2 cellular contexts compared by ENCODE assay signal in the genomic region with DNA sequence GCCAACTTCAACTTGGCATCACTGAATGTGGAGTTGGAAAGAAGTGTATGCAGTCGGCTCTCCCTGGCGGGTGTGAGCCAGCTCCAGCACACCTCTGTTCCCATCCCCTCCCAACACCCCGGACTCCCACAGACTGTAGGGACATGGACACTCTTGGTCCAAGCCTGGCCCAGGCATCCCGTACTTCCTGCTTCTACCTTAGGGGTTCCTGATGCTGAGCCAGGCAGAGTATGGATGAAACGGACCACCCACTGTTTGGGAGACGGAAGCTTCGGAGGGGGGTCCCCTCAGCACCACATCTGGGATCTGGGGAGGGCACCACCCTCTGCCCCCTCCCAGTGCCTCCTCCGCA.
TF ChIP-seq lines count a peak whose summit lies in the region.

No MANE protein-coding gene starts in this region.

TF ChIP-seq in GM23338, 12 proteins besides CTCF, POLR2A, EP300 and RAD21 (continues in another document):
- TF ChIP-seq NANOG (IDR thresholded peaks at IDR 0.05; ENCODE audit: borderline replicate concordance): no peak
- no peak for TF ChIP-seq CREB1 (CRISPR knock-in tag; IDR thresholded peaks at IDR 0.05; ENCODE audit: low read depth)
- no peak for TF ChIP-seq EZH2 (IDR thresholded peaks at IDR 0.05; ENCODE audit: low read depth, unreplicated experiment)
- TF ChIP-seq REST (IDR thresholded peaks at IDR 0.05; ENCODE audit: unreplicated experiment): no peak
- TF ChIP-seq POLR2AphosphoS5 (IDR thresholded peaks at IDR 0.05; ENCODE audit: low read depth): no peak
- no peak for TF ChIP-seq EZH2phosphoT487 (IDR thresholded peaks at IDR 0.05; ENCODE audit: unreplicated experiment)
- TF ChIP-seq ZNF331 (CRISPR knock-in tag; IDR thresholded peaks at IDR 0.05; ENCODE audit: low read depth): no peak
- TF ChIP-seq, protein P1, sequence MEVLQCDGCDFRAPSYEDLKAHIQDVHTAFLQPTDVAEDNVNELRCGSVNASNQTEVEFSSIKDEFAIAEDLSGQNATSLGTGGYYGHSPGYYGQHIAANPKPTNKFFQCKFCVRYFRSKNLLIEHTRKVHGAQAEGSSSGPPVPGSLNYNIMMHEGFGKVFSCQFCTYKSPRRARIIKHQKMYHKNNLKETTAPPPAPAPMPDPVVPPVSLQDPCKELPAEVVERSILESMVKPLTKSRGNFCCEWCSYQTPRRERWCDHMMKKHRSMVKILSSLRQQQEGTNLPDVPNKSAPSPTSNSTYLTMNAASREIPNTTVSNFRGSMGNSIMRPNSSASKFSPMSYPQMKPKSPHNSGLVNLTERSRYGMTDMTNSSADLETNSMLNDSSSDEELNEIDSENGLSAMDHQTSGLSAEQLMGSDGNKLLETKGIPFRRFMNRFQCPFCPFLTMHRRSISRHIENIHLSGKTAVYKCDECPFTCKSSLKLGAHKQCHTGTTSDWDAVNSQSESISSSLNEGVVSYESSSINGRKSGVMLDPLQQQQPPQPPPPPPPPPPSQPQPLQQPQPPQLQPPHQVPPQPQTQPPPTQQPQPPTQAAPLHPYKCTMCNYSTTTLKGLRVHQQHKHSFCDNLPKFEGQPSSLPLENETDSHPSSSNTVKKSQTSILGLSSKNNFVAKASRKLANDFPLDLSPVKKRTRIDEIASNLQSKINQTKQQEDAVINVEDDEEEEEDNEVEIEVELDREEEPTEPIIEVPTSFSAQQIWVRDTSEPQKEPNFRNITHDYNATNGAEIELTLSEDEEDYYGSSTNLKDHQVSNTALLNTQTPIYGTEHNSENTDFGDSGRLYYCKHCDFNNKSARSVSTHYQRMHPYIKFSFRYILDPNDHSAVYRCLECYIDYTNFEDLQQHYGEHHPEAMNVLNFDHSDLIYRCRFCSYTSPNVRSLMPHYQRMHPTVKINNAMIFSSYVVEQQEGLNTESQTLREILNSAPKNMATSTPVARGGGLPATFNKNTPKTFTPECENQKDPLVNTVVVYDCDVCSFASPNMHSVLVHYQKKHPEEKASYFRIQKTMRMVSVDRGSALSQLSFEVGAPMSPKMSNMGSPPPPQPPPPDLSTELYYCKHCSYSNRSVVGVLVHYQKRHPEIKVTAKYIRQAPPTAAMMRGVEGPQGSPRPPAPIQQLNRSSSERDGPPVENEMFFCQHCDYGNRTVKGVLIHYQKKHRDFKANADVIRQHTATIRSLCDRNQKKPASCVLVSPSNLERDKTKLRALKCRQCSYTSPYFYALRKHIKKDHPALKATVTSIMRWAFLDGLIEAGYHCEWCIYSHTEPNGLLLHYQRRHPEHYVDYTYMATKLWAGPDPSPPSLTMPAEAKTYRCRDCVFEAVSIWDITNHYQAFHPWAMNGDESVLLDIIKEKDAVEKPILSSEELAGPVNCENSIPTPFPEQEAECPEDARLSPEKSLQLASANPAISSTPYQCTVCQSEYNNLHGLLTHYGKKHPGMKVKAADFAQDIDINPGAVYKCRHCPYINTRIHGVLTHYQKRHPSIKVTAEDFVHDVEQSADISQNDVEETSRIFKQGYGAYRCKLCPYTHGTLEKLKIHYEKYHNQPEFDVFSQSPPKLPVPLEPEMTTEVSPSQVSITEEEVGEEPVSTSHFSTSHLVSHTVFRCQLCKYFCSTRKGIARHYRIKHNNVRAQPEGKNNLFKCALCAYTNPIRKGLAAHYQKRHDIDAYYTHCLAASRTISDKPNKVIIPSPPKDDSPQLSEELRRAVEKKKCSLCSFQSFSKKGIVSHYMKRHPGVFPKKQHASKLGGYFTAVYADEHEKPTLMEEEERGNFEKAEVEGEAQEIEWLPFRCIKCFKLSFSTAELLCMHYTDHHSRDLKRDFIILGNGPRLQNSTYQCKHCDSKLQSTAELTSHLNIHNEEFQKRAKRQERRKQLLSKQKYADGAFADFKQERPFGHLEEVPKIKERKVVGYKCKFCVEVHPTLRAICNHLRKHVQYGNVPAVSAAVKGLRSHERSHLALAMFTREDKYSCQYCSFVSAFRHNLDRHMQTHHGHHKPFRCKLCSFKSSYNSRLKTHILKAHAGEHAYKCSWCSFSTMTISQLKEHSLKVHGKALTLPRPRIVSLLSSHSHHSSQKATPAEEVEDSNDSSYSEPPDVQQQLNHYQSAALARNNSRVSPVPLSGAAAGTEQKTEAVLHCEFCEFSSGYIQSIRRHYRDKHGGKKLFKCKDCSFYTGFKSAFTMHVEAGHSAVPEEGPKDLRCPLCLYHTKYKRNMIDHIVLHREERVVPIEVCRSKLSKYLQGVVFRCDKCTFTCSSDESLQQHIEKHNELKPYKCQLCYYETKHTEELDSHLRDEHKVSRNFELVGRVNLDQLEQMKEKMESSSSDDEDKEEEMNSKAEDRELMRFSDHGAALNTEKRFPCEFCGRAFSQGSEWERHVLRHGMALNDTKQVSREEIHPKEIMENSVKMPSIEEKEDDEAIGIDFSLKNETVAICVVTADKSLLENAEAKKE (CRISPR knock-in tag; IDR thresholded peaks at IDR 0.05): no peak
- TF ChIP-seq JUNB (IDR thresholded peaks at IDR 0.05; ENCODE audit: unreplicated experiment): no peak
- no peak for TF ChIP-seq STAT1 (IDR thresholded peaks at IDR 0.05; ENCODE audit: unreplicated experiment)
- no peak for TF ChIP-seq ZNF114 (CRISPR knock-in tag; IDR thresholded peaks at IDR 0.05)

TF ChIP-seq in HepG2, 621 proteins besides CTCF, POLR2A, EP300 and RAD21:
- no peak for TF ChIP-seq ZNF609 (CRISPR knock-in tag; IDR thresholded peaks at IDR 0.05; ENCODE audit: borderline replicate concordance)
- no peak for TF ChIP-seq ARNT (IDR thresholded peaks at IDR 0.05)
- TF ChIP-seq ZNF747 (CRISPR knock-in tag; IDR thresholded peaks at IDR 0.05; ENCODE audit: borderline replicate concordance): no peak
- no peak for TF ChIP-seq NFE2 (CRISPR knock-in tag; IDR thresholded peaks at IDR 0.05)
- TF ChIP-seq, protein P2, sequence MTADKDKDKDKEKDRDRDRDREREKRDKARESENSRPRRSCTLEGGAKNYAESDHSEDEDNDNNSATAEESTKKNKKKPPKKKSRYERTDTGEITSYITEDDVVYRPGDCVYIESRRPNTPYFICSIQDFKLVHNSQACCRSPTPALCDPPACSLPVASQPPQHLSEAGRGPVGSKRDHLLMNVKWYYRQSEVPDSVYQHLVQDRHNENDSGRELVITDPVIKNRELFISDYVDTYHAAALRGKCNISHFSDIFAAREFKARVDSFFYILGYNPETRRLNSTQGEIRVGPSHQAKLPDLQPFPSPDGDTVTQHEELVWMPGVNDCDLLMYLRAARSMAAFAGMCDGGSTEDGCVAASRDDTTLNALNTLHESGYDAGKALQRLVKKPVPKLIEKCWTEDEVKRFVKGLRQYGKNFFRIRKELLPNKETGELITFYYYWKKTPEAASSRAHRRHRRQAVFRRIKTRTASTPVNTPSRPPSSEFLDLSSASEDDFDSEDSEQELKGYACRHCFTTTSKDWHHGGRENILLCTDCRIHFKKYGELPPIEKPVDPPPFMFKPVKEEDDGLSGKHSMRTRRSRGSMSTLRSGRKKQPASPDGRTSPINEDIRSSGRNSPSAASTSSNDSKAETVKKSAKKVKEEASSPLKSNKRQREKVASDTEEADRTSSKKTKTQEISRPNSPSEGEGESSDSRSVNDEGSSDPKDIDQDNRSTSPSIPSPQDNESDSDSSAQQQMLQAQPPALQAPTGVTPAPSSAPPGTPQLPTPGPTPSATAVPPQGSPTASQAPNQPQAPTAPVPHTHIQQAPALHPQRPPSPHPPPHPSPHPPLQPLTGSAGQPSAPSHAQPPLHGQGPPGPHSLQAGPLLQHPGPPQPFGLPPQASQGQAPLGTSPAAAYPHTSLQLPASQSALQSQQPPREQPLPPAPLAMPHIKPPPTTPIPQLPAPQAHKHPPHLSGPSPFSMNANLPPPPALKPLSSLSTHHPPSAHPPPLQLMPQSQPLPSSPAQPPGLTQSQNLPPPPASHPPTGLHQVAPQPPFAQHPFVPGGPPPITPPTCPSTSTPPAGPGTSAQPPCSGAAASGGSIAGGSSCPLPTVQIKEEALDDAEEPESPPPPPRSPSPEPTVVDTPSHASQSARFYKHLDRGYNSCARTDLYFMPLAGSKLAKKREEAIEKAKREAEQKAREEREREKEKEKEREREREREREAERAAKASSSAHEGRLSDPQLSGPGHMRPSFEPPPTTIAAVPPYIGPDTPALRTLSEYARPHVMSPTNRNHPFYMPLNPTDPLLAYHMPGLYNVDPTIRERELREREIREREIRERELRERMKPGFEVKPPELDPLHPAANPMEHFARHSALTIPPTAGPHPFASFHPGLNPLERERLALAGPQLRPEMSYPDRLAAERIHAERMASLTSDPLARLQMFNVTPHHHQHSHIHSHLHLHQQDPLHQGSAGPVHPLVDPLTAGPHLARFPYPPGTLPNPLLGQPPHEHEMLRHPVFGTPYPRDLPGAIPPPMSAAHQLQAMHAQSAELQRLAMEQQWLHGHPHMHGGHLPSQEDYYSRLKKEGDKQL (CRISPR knock-in tag; IDR thresholded peaks at IDR 0.05; ENCODE audit: low read depth): no peak
- no peak for TF ChIP-seq SIX4 (CRISPR knock-in tag; IDR thresholded peaks at IDR 0.05)
- no peak for TF ChIP-seq ZNF572 (CRISPR knock-in tag; IDR thresholded peaks at IDR 0.05)
- TF ChIP-seq PCBP2 (optimal IDR thresholded peaks at IDR 0.05; ENCODE audit: low read depth, low read length, poor library complexity, severe bottlenecking): no peak
- TF ChIP-seq TBX2 (CRISPR knock-in tag; IDR thresholded peaks at IDR 0.05; ENCODE audit: borderline replicate concordance): no peak
- TF ChIP-seq SP5 (CRISPR knock-in tag; IDR thresholded peaks at IDR 0.05; ENCODE audit: borderline replicate concordance, low read depth): no peak
- no peak for TF ChIP-seq ZNF441 (CRISPR knock-in tag; IDR thresholded peaks at IDR 0.05; ENCODE audit: borderline replicate concordance)
- TF ChIP-seq, protein P3, sequence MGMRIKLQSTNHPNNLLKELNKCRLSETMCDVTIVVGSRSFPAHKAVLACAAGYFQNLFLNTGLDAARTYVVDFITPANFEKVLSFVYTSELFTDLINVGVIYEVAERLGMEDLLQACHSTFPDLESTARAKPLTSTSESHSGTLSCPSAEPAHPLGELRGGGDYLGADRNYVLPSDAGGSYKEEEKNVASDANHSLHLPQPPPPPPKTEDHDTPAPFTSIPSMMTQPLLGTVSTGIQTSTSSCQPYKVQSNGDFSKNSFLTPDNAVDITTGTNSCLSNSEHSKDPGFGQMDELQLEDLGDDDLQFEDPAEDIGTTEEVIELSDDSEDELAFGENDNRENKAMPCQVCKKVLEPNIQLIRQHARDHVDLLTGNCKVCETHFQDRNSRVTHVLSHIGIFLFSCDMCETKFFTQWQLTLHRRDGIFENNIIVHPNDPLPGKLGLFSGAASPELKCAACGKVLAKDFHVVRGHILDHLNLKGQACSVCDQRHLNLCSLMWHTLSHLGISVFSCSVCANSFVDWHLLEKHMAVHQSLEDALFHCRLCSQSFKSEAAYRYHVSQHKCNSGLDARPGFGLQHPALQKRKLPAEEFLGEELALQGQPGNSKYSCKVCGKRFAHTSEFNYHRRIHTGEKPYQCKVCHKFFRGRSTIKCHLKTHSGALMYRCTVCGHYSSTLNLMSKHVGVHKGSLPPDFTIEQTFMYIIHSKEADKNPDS (CRISPR knock-in tag; IDR thresholded peaks at IDR 0.05): no peak
TF ChIP-seq in HepG2: peak in this region for 0.
